Comparison of ENCODE assay signal across 9 cellular contexts in the genomic region with DNA sequence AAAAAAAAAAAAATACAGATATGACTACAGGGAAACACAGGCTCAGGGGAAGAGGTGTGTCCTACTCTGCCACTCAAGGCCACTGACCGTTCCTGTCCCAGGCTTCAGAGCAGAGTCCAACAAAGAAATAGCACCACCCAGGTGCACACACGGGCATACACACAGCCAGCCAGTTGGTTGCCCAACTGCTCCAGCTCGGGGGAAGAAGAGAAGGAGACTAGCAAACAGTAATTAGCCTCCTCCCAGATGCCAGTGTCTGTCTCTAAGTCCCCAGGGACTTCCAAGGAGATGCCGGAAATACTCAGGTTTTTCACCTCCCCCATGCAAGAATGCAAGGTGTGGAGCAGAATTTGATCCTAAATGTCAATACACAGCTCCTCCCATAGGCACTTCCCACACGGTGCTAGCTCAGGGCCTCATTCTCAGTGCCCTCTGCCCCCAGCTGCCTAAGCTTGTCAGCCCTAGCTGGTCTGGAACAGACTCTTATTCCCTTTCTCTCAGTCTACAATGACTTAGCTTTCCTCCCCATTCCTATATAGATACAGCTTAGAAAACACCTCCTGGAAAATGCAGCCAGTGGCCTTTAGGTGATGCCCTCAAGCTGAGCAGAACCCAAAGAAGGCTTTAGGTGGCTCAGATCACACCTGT. TPM values are rescaled to one million over a fixed set of nuclear protein-coding genes. Genes with fewer than 3 reads are reported as not detected.
DNase-seq lines count a peak whose midpoint lies in the region; TF ChIP-seq lines count a peak whose summit lies in the region.
"Had no signal": no experiment of that assay in that cellular context is flagged by ENCODE, and none has a peak within 500 bp of the region (broad histone marks: within the 10 kb centered on the region; RNA-seq: fewer than 3 reads in every experiment).

No MANE protein-coding gene starts in this region.

- no peaks in the 10 kb centered on the region for H3K9me3 Mint-ChIP-seq in activated CD4-positive, alpha-beta T cell treated with anti-CD3 and anti-CD28 coated beads, Interleukin-2, amount 10 ng/mL, durations not matched to agents 7 days and 5 days

- H3K4me3 Mint-ChIP-seq in activated CD4-positive, alpha-beta T cell treated with anti-CD3 and anti-CD28 coated beads, Interleukin-2, amount 10 ng/mL, durations not matched to agents 7 days and 5 days: peak overlapping the region; percentile 87

- H3K9me3 ChIP-seq in SK-N-MC (ENCODE audit: low read depth, low read length): no peaks in the 10 kb centered on the region
- peaks cover 0 to 6% (median 0%) of the 10 kb centered on the region in 4 donors for H3K9me3 ChIP-seq in tibial nerve

- POLR2A ChIA-PET in activated CD4-positive, alpha-beta T cell treated with anti-CD3 and anti-CD28 coated beads, Interleukin-2, amount 10 ng/mL, durations not matched to agents 7 days and 5 days (lab: Charles Lee): no interaction called here

- TF ChIP-seq POLR2A in tibial nerve (IDR thresholded peaks at IDR 0.05): no peak

- 72 to 78% methylated on average over 5 of the region's 5 CpGs for WGBS in tibial nerve, 2 donors

- H3K27ac Mint-ChIP-seq in activated CD4-positive, alpha-beta T cell treated with anti-CD3 and anti-CD28 coated beads, Interleukin-2, amount 10 ng/mL, durations not matched to agents 7 days and 5 days: no peak overlapping the region

- peaks cover 0 to 32% of the 10 kb centered on the region in 2 donors for H3K27me3 ChIP-seq in tibial nerve

- no peaks in the 10 kb centered on the region for H3K27me3 Mint-ChIP-seq in activated CD4-positive, alpha-beta T cell treated with anti-CD3 and anti-CD28 coated beads, Interleukin-2, amount 10 ng/mL, durations not matched to agents 7 days and 5 days

- no peak for TF ChIP-seq EP300 in tibial nerve (IDR thresholded peaks at IDR 0.05)

- peaks cover 0 to 39% (median 21%) of the 10 kb centered on the region in 4 donors for H3K4me1 ChIP-seq in tibial nerve

- no peaks in the 10 kb centered on the region for H3K36me3 ChIP-seq in SK-N-MC (ENCODE audit: insufficient read depth, low read length)
- H3K36me3 ChIP-seq in tibial nerve: peaks cover 0 to 16% (median 0%) of the 10 kb centered on the region in 3 donors

- H3K9ac ChIP-seq in SK-N-MC (ENCODE audit: insufficient read length): no peak overlapping the region

- peaks cover 34% of the 10 kb centered on the region for H3K4me1 Mint-ChIP-seq in activated CD4-positive, alpha-beta T cell treated with anti-CD3 and anti-CD28 coated beads, Interleukin-2, amount 10 ng/mL, durations not matched to agents 7 days and 5 days

- no peak for TF ChIP-seq CTCF in tibial nerve (IDR thresholded peaks at IDR 0.05)

- CTCF ChIA-PET in activated CD4-positive, alpha-beta T cell treated with anti-CD3 and anti-CD28 coated beads, Interleukin-2, amount 10 ng/mL, durations not matched to agents 7 days and 5 days (lab: Charles Lee): interaction anchor here (0.6 to 2.2 kb wide), 8 partner anchors 13 to 621 kb away, joined by 3 to 6 read pairs (median 5); no protein-coding TSS in a partner anchor

- no peak for DNase-seq in activated CD4-positive, alpha-beta T cell treated with anti-CD3 and anti-CD28 coated beads, Interleukin-2, amount 10 ng/mL, durations not matched to agents 7 days and 5 days
- DNase-seq in activated CD4-positive, alpha-beta T cell treated with anti-CD3 and anti-CD28 coated beads, Interleukin-2, amount 50 U/mL, for 48 hours: no peak
- DNase-seq in SK-N-MC (ENCODE audit: low read depth, low spot score): no peak
- peak; percentile 38 for DNase-seq in iPS-NIHi11 (ENCODE audit: low spot score)
- no peak for DNase-seq in SHP77 treated with DMSO at 0.1 percent for 48 hours (lab: John Stamatoyannopoulos, UW)
- DNase-seq in NCI-H2029 (lab: John Stamatoyannopoulos, UW): no peak
- DNase-seq in tibial nerve (ENCODE audit: low spot score in 2 of 2): no peak
- DNase-seq: NCI-H2081 treated with DMSO at 0.1 percent for 48 hours had no signal

- H3K4me3 ChIP-seq in SK-N-MC (peak overlapping the region; percentile 25; the same call in 1 of the 2 replicates), tibial nerve (no peak overlapping the region)

- H3K27ac ChIP-seq in SK-N-MC (0 out of 2 replicates have a peak overlapping the region, but pooled peaks have one; percentile 50), temporal lobe (ENCODE audit: low read depth, low read length) (peak overlapping the region; percentile 81), tibial nerve (peak overlapping the region in 1 of 4 donors; percentile 84)

- H3K36me3 Mint-ChIP-seq in activated CD4-positive, alpha-beta T cell treated with anti-CD3 and anti-CD28 coated beads, Interleukin-2, amount 10 ng/mL, durations not matched to agents 7 days and 5 days (ENCODE audit: low read depth): peaks cover 12% of the 10 kb centered on the region

RNA-seq across cellular contexts. Expression of gene MYORG, which starts 1.7 kb away (rescaled TPM):
- total RNA-seq in activated CD4-positive, alpha-beta T cell treated with anti-CD3 and anti-CD28 coated beads, Interleukin-2, amount 10 ng/mL, durations not matched to agents 7 days and 5 days: 1 to 10 TPM; 2.7 to 2.8 TPM
- total RNA-seq in temporal lobe: 9.8 TPM
- 1 to 10 TPM; 4.8 to 9.0 (median 6.9) TPM for total RNA-seq in tibial nerve

RNA-seq across cellular contexts. Expression of gene NUDT2, which starts 45.7 kb away (rescaled TPM):
- 10 to 100 TPM; 17.5 to 19.7 TPM for total RNA-seq in activated CD4-positive, alpha-beta T cell treated with anti-CD3 and anti-CD28 coated beads, Interleukin-2, amount 10 ng/mL, durations not matched to agents 7 days and 5 days
- 12.5 TPM for total RNA-seq in temporal lobe
- total RNA-seq in tibial nerve: 10 to 100 TPM; 14.1 to 55.5 (median 25.4) TPM

RNA-seq across cellular contexts. Expression of gene KIF24, which starts 46.0 kb away (rescaled TPM):
- total RNA-seq in activated CD4-positive, alpha-beta T cell treated with anti-CD3 and anti-CD28 coated beads, Interleukin-2, amount 10 ng/mL, durations not matched to agents 7 days and 5 days: 10 to 100 TPM; 11.0 to 12.5 TPM
- total RNA-seq in temporal lobe: 1.2 TPM
- 1 to 10 TPM in 3 of 4 donors, under 1 TPM in 1; 0.59 to 1.9 (median 1.5) TPM for total RNA-seq in tibial nerve
